ENCODE assay signal across 9 cellular contexts in the genomic region with DNA sequence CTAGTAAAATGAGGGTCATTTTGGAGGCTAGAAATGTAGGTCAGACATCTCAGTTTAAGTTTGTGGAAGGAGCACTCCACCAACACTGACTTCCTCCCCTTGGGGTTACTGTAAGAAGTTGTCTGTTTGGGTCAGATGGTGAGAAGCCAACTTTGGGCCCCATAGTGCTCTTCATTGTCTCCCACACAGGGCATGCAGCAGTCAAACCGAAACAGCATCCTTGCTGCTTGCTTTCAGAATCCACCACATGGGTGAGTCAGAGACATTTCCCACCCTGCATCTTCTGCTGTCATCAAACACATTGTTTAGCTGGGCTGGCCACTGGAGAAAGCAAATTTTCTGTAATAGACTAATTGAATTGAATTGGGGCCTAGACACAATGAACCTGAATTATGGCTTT. TPM values are rescaled to one million over a fixed set of nuclear protein-coding genes. Genes with fewer than 3 reads are reported as not detected.
DNase-seq lines count a peak whose midpoint lies in the region; ATAC-seq and TF ChIP-seq lines count a peak whose summit lies in the region.
"Had no signal": no experiment of that assay in that cellular context is flagged by ENCODE, and none has a peak within 500 bp of the region (broad histone marks: within the 10 kb centered on the region; RNA-seq: fewer than 3 reads in every experiment).

No MANE protein-coding gene starts in this region.

- H3K9me3 Mint-ChIP-seq in mesothelial cell of epicardium (no peaks in the 10 kb centered on the region), Calu3 (ENCODE audit: low read depth, unreplicated experiment) (no peaks in the 10 kb centered on the region)

- no peak overlapping the region for H4K8ac ChIP-seq in IMR-90 (ENCODE audit: low read depth in 2 of 2, low read length in 2 of 2)

- dilution Hi-C loops in IMR-90 (cut with HindIII; ENCODE audit: low sequenced_read_pairs, unreplicated experiment), result no loop called here

- CTCF ChIA-PET in IMR-90 (lab: Yijun Ruan, JAX) (no interaction called here), Calu3 (lab: Charles Lee) (no interaction called here)

- no peak overlapping the region for H3K23ac ChIP-seq in IMR-90 (ENCODE audit: low read depth, low read length)

- peaks cover 24% of the 10 kb centered on the region for H3K27me3 Mint-ChIP-seq in mesothelial cell of epicardium (ENCODE audit: low read depth)
- peaks cover 35% of the 10 kb centered on the region for H3K27me3 Mint-ChIP-seq in Calu3 (ENCODE audit: unreplicated experiment)

- no peak for TF ChIP-seq POLR2A in IMR-90 (IDR thresholded peaks at IDR 0.05; ENCODE audit: low read depth, low read length)

- no peak overlapping the region for H4K5ac ChIP-seq in IMR-90 (ENCODE audit: low read depth, low read length)

- POLR2A ChIA-PET in IMR-90 (lab: Charles Lee; ENCODE audit: unreplicated experiment), result no interaction called here

- TF ChIP-seq CTCF in IMR-90 (conservative IDR thresholded peaks at IDR 0.05; ENCODE audit: low read depth, low read length) (no peak), mesothelial cell of epicardium (IDR thresholded peaks at IDR 0.05; ENCODE audit: unreplicated experiment) (no peak), Calu3 (IDR thresholded peaks at IDR 0.05; ENCODE audit: unreplicated experiment) (no peak)

- DNase-seq in IMR-90, result peak; percentile 1
- no peak for DNase-seq in mesothelial cell of epicardium (ENCODE audit: low spot score in 2 of 2, unreplicated experiment in 2 of 2)
- DNase-seq in NCI-H2107 (lab: John Stamatoyannopoulos, UW), result no peak
- no peak for DNase-seq in EL
- DNase-seq in Calu3, result no peak
- DNase-seq in NCI-H69 (lab: John Stamatoyannopoulos, UW), result no peak

- no peaks in the 10 kb centered on the region for H3K9me3 ChIP-seq in IMR-90 (ENCODE audit: control insufficient read depth, insufficient read depth, low read length)

- H3K36me3 Mint-ChIP-seq in mesothelial cell of epicardium, result no peaks in the 10 kb centered on the region
- H3K36me3 Mint-ChIP-seq in Calu3 (ENCODE audit: insufficient read depth, unreplicated experiment), result no peaks in the 10 kb centered on the region

- no peaks in the 10 kb centered on the region for H4K20me1 ChIP-seq in IMR-90 (ENCODE audit: insufficient read depth, low read length)

- H3K27me3 ChIP-seq in IMR-90 (ENCODE audit: control insufficient read depth, insufficient read depth, low read length), result peaks cover 7% of the 10 kb centered on the region; the same call in 1 of the 2 replicates

- H3K27ac Mint-ChIP-seq in mesothelial cell of epicardium (peak overlapping the region; percentile 93), Calu3 (ENCODE audit: unreplicated experiment) (no peak overlapping the region)

- no peak overlapping the region for H2BK20ac ChIP-seq in IMR-90 (ENCODE audit: low read depth, low read length)

- no peak overlapping the region for H3K4me3 ChIP-seq in IMR-90 (ENCODE audit: insufficient read depth, low read depth, low read length)

- H3K4me3 Mint-ChIP-seq in mesothelial cell of epicardium (no peak overlapping the region), Calu3 (ENCODE audit: low read depth, unreplicated experiment) (no peak overlapping the region)

- no peaks in the 10 kb centered on the region for H3K36me3 ChIP-seq in IMR-90 (ENCODE audit: control insufficient read depth, insufficient read depth, low read length)

- in situ Hi-C loops in IMR-90 (cut with MboI; ENCODE audit: low sequenced_read_pairs), result no loop called here

- H3K4ac ChIP-seq in IMR-90 (ENCODE audit: low read depth, low read length), result no peak overlapping the region

- no peak overlapping the region for H2BK15ac ChIP-seq in IMR-90 (ENCODE audit: low read depth, low read length)

- intact Hi-C loops in IMR-90 (cut with micrococcal nuclease), result no loop called here
- intact Hi-C loops in Calu3 (cut with micrococcal nuclease; ENCODE audit: unreplicated experiment), result no loop called here

- H3K4me1 Mint-ChIP-seq in mesothelial cell of epicardium, result peaks cover 13% of the 10 kb centered on the region
- H3K4me1 Mint-ChIP-seq in Calu3 (ENCODE audit: low read depth, unreplicated experiment), result no peaks in the 10 kb centered on the region

- no peak overlapping the region for H2AFZ ChIP-seq in IMR-90 (replicated peaks; ENCODE audit: low read length, poor library complexity)

- H3K14ac ChIP-seq in IMR-90 (replicated peaks; ENCODE audit: low read depth, low read length), result no peak overlapping the region

- H4K91ac ChIP-seq in IMR-90 (ENCODE audit: insufficient read depth, low read depth, low read length), result no peak overlapping the region

- H3K56ac ChIP-seq in IMR-90 (ENCODE audit: extremely low read depth, insufficient read depth, low read length), result no peak overlapping the region

- H3K79me1 ChIP-seq in IMR-90 (ENCODE audit: low read depth in 1 of 2, low read length in 2 of 2), result no peaks in the 10 kb centered on the region

- H3K4me1 ChIP-seq in IMR-90 (ENCODE audit: control insufficient read depth, insufficient read depth, low read length), result no peaks in the 10 kb centered on the region

- H2BK5ac ChIP-seq in IMR-90 (ENCODE audit: low read depth, low read length, poor library complexity, severe bottlenecking), result no peak overlapping the region

- no peak overlapping the region for H3K27ac ChIP-seq in IMR-90 (ENCODE audit: insufficient read depth, low read length)

- BruUV-seq in IMR-90 (replicated peaks; lab: Mats Ljungman, UMichigan) (no TSS peak), Calu3 (replicated peaks; lab: Mats Ljungman, UMichigan) (no TSS peak)

- peak; percentile 100 for ATAC-seq in GM18517 (IDR thresholded peaks at IDR 0.05; ENCODE audit: unreplicated experiment)
- ATAC-seq in GM21737 (IDR thresholded peaks at IDR 0.05; ENCODE audit: unreplicated experiment), result peak; percentile 100
- no peak for ATAC-seq in IMR-90 (ENCODE audit: low read depth)

- H2AK5ac ChIP-seq in IMR-90 (ENCODE audit: low read depth, low read length), result no peak overlapping the region

- no peak overlapping the region for H3K4me2 ChIP-seq in IMR-90 (ENCODE audit: low read depth, low read length)

- H2BK120ac ChIP-seq in IMR-90 (ENCODE audit: low read depth, low read length), result no peak overlapping the region

- H3K18ac ChIP-seq in IMR-90 (ENCODE audit: low read depth, low read length), result no peak overlapping the region

- H3K9me1 ChIP-seq in IMR-90 (ENCODE audit: insufficient read depth, low read length), result no peaks in the 10 kb centered on the region

- H2AK9ac ChIP-seq in IMR-90 (replicated peaks; ENCODE audit: low read depth, low read length, poor library complexity), result no peak overlapping the region

- H3K9ac ChIP-seq in IMR-90 (ENCODE audit: low read depth, low read length), result no peak overlapping the region

- TF ChIP-seq RAD21 in IMR-90 (IDR thresholded peaks at IDR 0.05; ENCODE audit: low read length), result no peak

- no CpG with 5 or more reads among the region's 1 CpG for whole genome bisulfite sequencing in IMR-90 (ENCODE audit: extremely low coverage in 2 of 2, insufficient read length in 1 of 2), 2 experiments

TF ChIP-seq in IMR-90, 13 proteins besides CTCF, POLR2A, EP300 and RAD21:
- TF ChIP-seq FOS (IDR thresholded peaks at IDR 0.05; ENCODE audit: low read depth, low read length), result no peak
- no peak for TF ChIP-seq MXI1 (IDR thresholded peaks at IDR 0.05; ENCODE audit: borderline replicate concordance, low read depth, low read length)
- no peak for TF ChIP-seq CHD1 (IDR thresholded peaks at IDR 0.05; ENCODE audit: low read depth, low read length)
- no peak for TF ChIP-seq CEBPB (IDR thresholded peaks at IDR 0.05; ENCODE audit: low read depth, low read length)
- no peak for TF ChIP-seq MAFK (IDR thresholded peaks at IDR 0.05; ENCODE audit: low read depth, low read length)
- TF ChIP-seq RFX5 (IDR thresholded peaks at IDR 0.05; ENCODE audit: low read depth, low read length), result no peak
- TF ChIP-seq RCOR1 (IDR thresholded peaks at IDR 0.05; ENCODE audit: insufficient replicate concordance, low read length), result no peak
- no peak for TF ChIP-seq SMC3 (IDR thresholded peaks at IDR 0.05; ENCODE audit: low read depth, low read length)
- no peak for TF ChIP-seq BHLHE40 (IDR thresholded peaks at IDR 0.05; ENCODE audit: low read depth, low read length)
- TF ChIP-seq, protein P1, sequence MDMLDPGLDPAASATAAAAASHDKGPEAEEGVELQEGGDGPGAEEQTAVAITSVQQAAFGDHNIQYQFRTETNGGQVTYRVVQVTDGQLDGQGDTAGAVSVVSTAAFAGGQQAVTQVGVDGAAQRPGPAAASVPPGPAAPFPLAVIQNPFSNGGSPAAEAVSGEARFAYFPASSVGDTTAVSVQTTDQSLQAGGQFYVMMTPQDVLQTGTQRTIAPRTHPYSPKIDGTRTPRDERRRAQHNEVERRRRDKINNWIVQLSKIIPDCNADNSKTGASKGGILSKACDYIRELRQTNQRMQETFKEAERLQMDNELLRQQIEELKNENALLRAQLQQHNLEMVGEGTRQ (IDR thresholded peaks at IDR 0.05; ENCODE audit: low read depth, low read length), result no peak
- TF ChIP-seq NFE2L2 (IDR thresholded peaks at IDR 0.05; ENCODE audit: low read depth, low read length), result no peak
- TF ChIP-seq, protein P2, sequence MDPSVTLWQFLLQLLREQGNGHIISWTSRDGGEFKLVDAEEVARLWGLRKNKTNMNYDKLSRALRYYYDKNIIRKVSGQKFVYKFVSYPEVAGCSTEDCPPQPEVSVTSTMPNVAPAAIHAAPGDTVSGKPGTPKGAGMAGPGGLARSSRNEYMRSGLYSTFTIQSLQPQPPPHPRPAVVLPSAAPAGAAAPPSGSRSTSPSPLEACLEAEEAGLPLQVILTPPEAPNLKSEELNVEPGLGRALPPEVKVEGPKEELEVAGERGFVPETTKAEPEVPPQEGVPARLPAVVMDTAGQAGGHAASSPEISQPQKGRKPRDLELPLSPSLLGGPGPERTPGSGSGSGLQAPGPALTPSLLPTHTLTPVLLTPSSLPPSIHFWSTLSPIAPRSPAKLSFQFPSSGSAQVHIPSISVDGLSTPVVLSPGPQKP (IDR thresholded peaks at IDR 0.05; ENCODE audit: borderline replicate concordance, low read depth, low read length), result no peak
- TF ChIP-seq MAZ (IDR thresholded peaks at IDR 0.05; ENCODE audit: borderline replicate concordance, low read depth, low read length), result no peak

RNA-seq across cellular contexts. Expression of a gene that starts 16.8 kb away (rescaled TPM):
- total RNA-seq in IMR-90 (2012; rRNA removed) (not detected in 2 replicates), mesothelial cell of epicardium (not detected in 3 replicates), Calu3 (2022) (not detected in 2 replicates)
- not detected in 2 replicates for polyA plus RNA-seq in IMR-90 (2012; rRNA removed)
- polyA plus RNA-seq in IMR-90 (2012; cell fraction: cytosol; rRNA removed), result not detected in 2 replicates
- polyA plus RNA-seq in IMR-90 (2012; cell fraction: nucleus; rRNA removed; ENCODE audit: low replicate concordance), result not detected in 2 replicates
- polyA plus RNA-seq: adipose tissue had no signal

RNA-seq across cellular contexts. Expression of a gene that starts 41.3 kb away (rescaled TPM):
- total RNA-seq in IMR-90 (2012; rRNA removed) (not detected in 2 replicates), mesothelial cell of epicardium (not detected in 3 replicates), Calu3 (2022) (not detected in 2 replicates)
- not detected in 2 replicates for polyA plus RNA-seq in IMR-90 (2012; rRNA removed)
- not detected in 2 replicates for polyA plus RNA-seq in IMR-90 (2012; cell fraction: cytosol; rRNA removed)
- not detected in 2 replicates for polyA plus RNA-seq in IMR-90 (2012; cell fraction: nucleus; rRNA removed; ENCODE audit: low replicate concordance)
- polyA plus RNA-seq: adipose tissue had no signal

RNA-seq across cellular contexts. Expression of a gene that starts 57.0 kb away (rescaled TPM):
- total RNA-seq in IMR-90 (2012; rRNA removed), result 66.5 and 76.7 TPM in 2 replicates
- polyA plus RNA-seq in IMR-90 (2012; rRNA removed), result 47.6 and 54.6 TPM in 2 replicates
- 21.7 and 34.9 TPM in 2 replicates for polyA plus RNA-seq in IMR-90 (2012; cell fraction: cytosol; rRNA removed)
- polyA plus RNA-seq in IMR-90 (2012; cell fraction: nucleus; rRNA removed; ENCODE audit: low replicate concordance), result 28.2 and 43.8 TPM in 2 replicates
- 71.4 to 74.5 TPM (median 71.6 TPM) in 3 replicates for total RNA-seq in mesothelial cell of epicardium
- total RNA-seq in Calu3 (2022), result 116 and 117 TPM in 2 replicates
